8 cellular contexts compared by ENCODE assay signal in genomic region chr1:67429011-67429527, GRCh38. TPM values are rescaled to one million over a fixed set of nuclear protein-coding genes. Genes with fewer than 3 reads are reported as not detected.
DNase-seq lines count a peak whose midpoint lies in the region; ATAC-seq and TF ChIP-seq lines count a peak whose summit lies in the region.

No MANE protein-coding gene starts in this region.

- no peaks in the 10 kb centered on the region for H3K9me3 ChIP-seq in HCT116 (ENCODE audit: control insufficient read depth in 1 of 2, insufficient read depth in 1 of 2, low read depth in 1 of 2, low read length in 2 of 2)
- no peaks in the 10 kb centered on the region for H3K9me3 ChIP-seq in effector memory CD4-positive, alpha-beta T cell (ENCODE audit: control insufficient read depth, low read length)

- H3K4me1 ChIP-seq in HCT116 (ENCODE audit: control insufficient read depth in 1 of 2, insufficient read depth in 2 of 2, low read length in 2 of 2) = peaks cover 9 to 35% of the 10 kb centered on the region in 2 experiments; a peak in 3 of 4 replicates
- H3K4me1 ChIP-seq in effector memory CD4-positive, alpha-beta T cell (ENCODE audit: control insufficient read depth, insufficient read depth, low read length, poor library complexity, severe bottlenecking) = peaks cover 8% of the 10 kb centered on the region

- no peak for TF ChIP-seq POLR2A in HCT116 (IDR thresholded peaks at IDR 0.05; ENCODE audit: borderline replicate concordance, extremely low read depth, insufficient read depth, insufficient read length)

- H2AFZ ChIP-seq in HCT116 (ENCODE audit: low read depth, low read length, poor library complexity, severe bottlenecking) = no peak overlapping the region

- H3K9ac ChIP-seq in HCT116 (ENCODE audit: low read length) = peak overlapping the region; percentile 97

- H3K4me3 ChIP-seq in AG04449 (ENCODE audit: low read depth, low read length) (peak overlapping the region; percentile 91), HCT116 (replicated peaks in 1 of 2; ENCODE audit: low read depth in 1 of 2, low read length in 2 of 2) (peak overlapping the region; percentile 92 to 97)
- H3K4me3 ChIP-seq in effector memory CD4-positive, alpha-beta T cell (ENCODE audit: insufficient read depth, low read depth, low read length, poor library complexity, severe bottlenecking) = peak overlapping the region; percentile 99

- H3K27ac Mint-ChIP-seq in activated CD4-positive, alpha-beta T cell treated with anti-CD3 and anti-CD28 coated beads for 36 hours = peak overlapping the region; percentile 100
- H3K27ac Mint-ChIP-seq in natural killer cell = peak overlapping the region; percentile 99 to 100

- RAD21 ChIA-PET in HCT116 (lab: Charles Lee; ENCODE audit: low non-redundant PET in 1 of 2, low total read pairs in 2 of 2, uncharacterized antibody in 2 of 2, unreplicated experiment in 2 of 2) = no interaction called here

- ATAC-seq in HCT116 = no peak
- ATAC-seq in activated CD4-positive, alpha-beta T cell treated with anti-CD3 and anti-CD28 coated beads for 36 hours = no peak
- peak; percentile 36 to 43 (median 37) for ATAC-seq in natural killer cell
- no peak for ATAC-seq in HG03354 (IDR thresholded peaks at IDR 0.05; ENCODE audit: poor library complexity, severe bottlenecking, unreplicated experiment)

- no peak for TF ChIP-seq RAD21 in HCT116 (IDR thresholded peaks at IDR 0.05; ENCODE audit: low read depth)

- peak overlapping the region; percentile 88 for H3K27ac ChIP-seq in HCT116 (ENCODE audit: low read depth, low read length)
- peak overlapping the region; percentile 75 for H3K27ac ChIP-seq in effector memory CD4-positive, alpha-beta T cell (ENCODE audit: insufficient read depth, low read length, poor library complexity, severe bottlenecking)
- H3K27ac ChIP-seq in substantia nigra (ENCODE audit: low read depth, low read length, poor library complexity, severe bottlenecking) = peak overlapping the region; percentile 68

- H3K4me3 Mint-ChIP-seq in activated CD4-positive, alpha-beta T cell treated with anti-CD3 and anti-CD28 coated beads for 36 hours = peak overlapping the region; percentile 97
- H3K4me3 Mint-ChIP-seq in natural killer cell = peak overlapping the region; percentile 100

- H3K36me3 ChIP-seq in HCT116 (ENCODE audit: control insufficient read depth in 1 of 2, insufficient read depth in 2 of 2, low read length in 2 of 2) = peaks cover 34 to 53% of the 10 kb centered on the region in 2 experiments
- H3K36me3 ChIP-seq in effector memory CD4-positive, alpha-beta T cell (ENCODE audit: control insufficient read depth, insufficient read depth, low read length) = peaks cover 12% of the 10 kb centered on the region

- peaks cover 54% of the 10 kb centered on the region for H3K4me1 Mint-ChIP-seq in activated CD4-positive, alpha-beta T cell treated with anti-CD3 and anti-CD28 coated beads for 36 hours
- peaks cover 73% of the 10 kb centered on the region in 2 donors for H3K4me1 Mint-ChIP-seq in natural killer cell

- intact Hi-C loops in HCT116 (cut with micrococcal nuclease) (no loop called here), natural killer cell (cut with micrococcal nuclease) (loop anchor here (1.0 kb wide), 2 partner anchors 96 to 143 kb away; no protein-coding TSS in a partner anchor)
- intact Hi-C loops in activated CD4-positive, alpha-beta T cell treated with anti-CD3 and anti-CD28 coated beads for 36 hours (cut with DNase I, micrococcal nuclease) = no loop called here

- no TSS peak for BruUV-seq in HCT116 (replicated peaks; lab: Mats Ljungman, UMichigan)

- POLR2A ChIA-PET in AG04449 (lab: Yijun Ruan, JAX) (no interaction called here), HCT116 (lab: Charles Lee) (no interaction called here)
- POLR2A ChIA-PET in activated CD4-positive, alpha-beta T cell treated with anti-CD3 and anti-CD28 coated beads for 36 hours (lab: Charles Lee) = interaction anchor here (0.5 to 2.4 kb wide), 15 partner anchors 10 to 154 kb away, joined by 3 to 14 read pairs (median 4); no protein-coding TSS in a partner anchor

- peak overlapping the region; percentile 92 for H3K4me2 ChIP-seq in HCT116 (ENCODE audit: low read length)

- no peak for DNase-seq in AG04449 (ENCODE audit: low read depth, low spot score)
- no peak for DNase-seq in HCT116 (ENCODE audit: low read depth, low spot score)
- DNase-seq in activated CD4-positive, alpha-beta T cell treated with anti-CD3 and anti-CD28 coated beads for 36 hours = peak; percentile 59
- DNase-seq in effector memory CD4-positive, alpha-beta T cell = peak in 2 of 3 donors; percentile 3
- DNase-seq in natural killer cell = peak; percentile 63
- DNase-seq in substantia nigra (lab: John Stamatoyannopoulos, UW) = peak in 18 of 49 donors; percentile 3 to 58 (median 20)
- DNase-seq in NCI-H2107 treated with DMSO at 0.1 percent for 48 hours (lab: John Stamatoyannopoulos, UW; ENCODE audit: unreplicated experiment) = no peak

- H3K9me3 Mint-ChIP-seq in activated CD4-positive, alpha-beta T cell treated with anti-CD3 and anti-CD28 coated beads for 36 hours (ENCODE audit: low read depth) = no peaks in the 10 kb centered on the region
- H3K9me3 Mint-ChIP-seq in natural killer cell = no peaks in the 10 kb centered on the region

- peaks cover 58% of the 10 kb centered on the region for H3K36me3 Mint-ChIP-seq in activated CD4-positive, alpha-beta T cell treated with anti-CD3 and anti-CD28 coated beads for 36 hours (ENCODE audit: low read depth)
- peaks cover 16% of the 10 kb centered on the region for H3K36me3 Mint-ChIP-seq in natural killer cell

- no peak for TF ChIP-seq CTCF in AG04449 (IDR thresholded peaks at IDR 0.05; ENCODE audit: insufficient read depth, low read length, missing control alignments)
- TF ChIP-seq CTCF in HCT116 (IDR thresholded peaks at IDR 0.05 in 2 of 3, conservative IDR thresholded peaks at IDR 0.05 in 1 of 3; ENCODE audit: borderline replicate concordance in 1 of 3, insufficient read depth in 1 of 3, low read depth in 2 of 3, low read length in 2 of 3) = no peak
- TF ChIP-seq CTCF in natural killer cell (IDR thresholded peaks at IDR 0.05) = no peak

- H3K79me2 ChIP-seq in HCT116 (ENCODE audit: insufficient read depth, low read length) = peaks cover 62% of the 10 kb centered on the region

- peaks cover 46% of the 10 kb centered on the region for H4K20me1 ChIP-seq in HCT116 (ENCODE audit: insufficient read depth)

- CTCF ChIA-PET in AG04449 (lab: Yijun Ruan, JAX) = interaction anchor here (1.1 to 6.8 kb wide), 3 partner anchors 71 to 89 kb away, joined by 3 to 35 read pairs (median 16); no protein-coding TSS in a partner anchor
- CTCF ChIA-PET in HCT116 (lab: Charles Lee) = no interaction called here
- CTCF ChIA-PET in activated CD4-positive, alpha-beta T cell treated with anti-CD3 and anti-CD28 coated beads for 36 hours (lab: Charles Lee) = interaction anchor here (0.6 to 3.3 kb wide), 5 partner anchors 11 to 217 kb away, joined by 3 to 13 read pairs (median 11); no protein-coding TSS in a partner anchor

- no peaks in the 10 kb centered on the region for H3K27me3 ChIP-seq in HCT116 (ENCODE audit: insufficient read depth, low read length)
- no peaks in the 10 kb centered on the region for H3K27me3 ChIP-seq in effector memory CD4-positive, alpha-beta T cell (replicated peaks; ENCODE audit: control insufficient read depth, insufficient read depth, low read length, poor library complexity, severe bottlenecking)

- H3K27me3 Mint-ChIP-seq in activated CD4-positive, alpha-beta T cell treated with anti-CD3 and anti-CD28 coated beads for 36 hours = no peaks in the 10 kb centered on the region
- no peaks in the 10 kb centered on the region for H3K27me3 Mint-ChIP-seq in natural killer cell (ENCODE audit: low read depth in 2 of 2)

- no peaks in the 10 kb centered on the region for H3K9me2 ChIP-seq in HCT116 (ENCODE audit: insufficient read depth)

TF ChIP-seq in HCT116, 20 proteins besides CTCF, POLR2A, EP300 and RAD21:
- TF ChIP-seq CEBPB (IDR thresholded peaks at IDR 0.05; ENCODE audit: low read depth) (no peak), MAX (IDR thresholded peaks at IDR 0.05) (peak; percentile 44; the same call in 1 of the 2 replicates), JUND (IDR thresholded peaks at IDR 0.05) (no peak), EZH2 (IDR thresholded peaks at IDR 0.05) (no peak), ELF1 (IDR thresholded peaks at IDR 0.05; ENCODE audit: borderline replicate concordance, low read depth) (no peak), ZBTB33 (IDR thresholded peaks at IDR 0.05; ENCODE audit: extremely low read depth, insufficient replicate concordance, low read length) (no peak)

RNA-seq across cellular contexts. Expression of gene SERBP1, which starts 1.1 kb away (rescaled TPM):
- 325 TPM for total RNA-seq in HCT116 (2021; ENCODE audit: unreplicated experiment)
- polyA plus RNA-seq in HCT116 (2012) = 177 and 209 TPM in 2 replicates
- total RNA-seq in activated CD4-positive, alpha-beta T cell treated with anti-CD3 and anti-CD28 coated beads for 36 hours = 100 to 1,000 TPM; 433 to 510 TPM
- 100 to 1,000 TPM; 137 to 183 (median 149) TPM for total RNA-seq in natural killer cell

Comparison
In these comparisons a context has a peak if more than half of its experiments do, and no peak if none do; other contexts are left out.
1. DNase-seq: peak in activated CD4-positive, alpha-beta T cell treated with anti-CD3 and anti-CD28 coated beads for 36 hours (single experiment), effector memory CD4-positive, alpha-beta T cell (2 of 3) and natural killer cell (single experiment); none in AG04449 (single experiment), HCT116 (single experiment) and NCI-H2107 treated with DMSO at 0.1 percent for 48 hours (single experiment).
2. ATAC-seq: peak in natural killer cell (3 of 3); none in HCT116 (single experiment), activated CD4-positive, alpha-beta T cell treated with anti-CD3 and anti-CD28 coated beads for 36 hours (single experiment) and HG03354 (single experiment).
3. Peak in every context shown above with its lines, with median percentiles within 50 percentile points of each other: H3K4me3 ChIP-seq and H3K27ac ChIP-seq.